In the genomic region with DNA sequence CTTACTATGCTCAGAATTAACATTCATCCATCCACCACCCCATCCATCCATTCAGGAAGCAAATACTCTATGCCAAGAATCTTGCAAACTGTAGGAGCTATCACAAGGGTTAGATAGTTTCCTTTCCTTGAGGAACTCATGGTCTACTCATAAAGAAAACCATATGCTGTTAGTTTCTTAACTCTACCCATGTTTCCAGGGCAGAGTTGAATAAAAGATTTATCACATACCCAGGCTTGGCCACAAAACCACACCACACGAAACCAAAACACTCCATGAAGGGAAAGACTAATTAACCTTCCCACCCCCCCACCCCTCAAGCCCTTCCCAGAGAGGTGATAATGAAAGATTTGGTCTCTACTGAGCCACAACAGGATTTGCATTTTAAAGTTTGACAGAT, we compare ENCODE assay signal across 14 cellular contexts.
DNase-seq lines count a peak whose midpoint lies in the region; ATAC-seq lines count a peak whose summit lies in the region.
"Had no signal": no experiment of that assay in that cellular context is flagged by ENCODE, and none has a peak within 500 bp of the region (broad histone marks: within the 10 kb centered on the region; RNA-seq: fewer than 3 reads in every experiment).

No MANE protein-coding gene starts in this region.

- ATAC-seq in GM18868 (IDR thresholded peaks at IDR 0.05; ENCODE audit: unreplicated experiment): peak; percentile 35
- peak; percentile 37 for ATAC-seq in HG02610 (IDR thresholded peaks at IDR 0.05; ENCODE audit: unreplicated experiment)
- peak; percentile 64 for ATAC-seq in HG03457 (IDR thresholded peaks at IDR 0.05; ENCODE audit: unreplicated experiment)
- ATAC-seq in GM21390 (IDR thresholded peaks at IDR 0.05; ENCODE audit: unreplicated experiment): no peak
- ATAC-seq: stimulated activated naive CD8-positive, alpha-beta T cell treated with anti-CD3 and anti-CD28 coated beads, Interleukin-15, Interleukin-2, amounts not matched to agents 100 U/mL and 50 U/mL, for 24 hours had no signal

- DNase-seq in fibroblast of peridontal ligament (ENCODE audit: extremely low read depth): peak; percentile 65
- no peak for DNase-seq in NCI-H1092 (lab: John Stamatoyannopoulos, UW)
- no peak for DNase-seq in activated gamma-delta T cell (lab: John Stamatoyannopoulos, UW)
- no peak for DNase-seq in GOT3 (lab: John Stamatoyannopoulos, UW)
- DNase-seq: activated naive CD4-positive, alpha-beta T cell treated with anti-CD3 and anti-CD28 coated beads, Interleukin-2, amount 50 U/mL, for 16 hours; BE2C; NCI-H446 treated with DMSO at 0.1 percent for 48 hours; SIG-M5; stimulated activated naive CD8-positive, alpha-beta T cell treated with anti-CD3 and anti-CD28 coated beads, Interleukin-15, Interleukin-2, amounts not matched to agents 100 U/mL and 50 U/mL, for 24 hours; upper lobe of left lung had no signal
